ENCODE assay signal across 8 cellular contexts in the genomic region with DNA sequence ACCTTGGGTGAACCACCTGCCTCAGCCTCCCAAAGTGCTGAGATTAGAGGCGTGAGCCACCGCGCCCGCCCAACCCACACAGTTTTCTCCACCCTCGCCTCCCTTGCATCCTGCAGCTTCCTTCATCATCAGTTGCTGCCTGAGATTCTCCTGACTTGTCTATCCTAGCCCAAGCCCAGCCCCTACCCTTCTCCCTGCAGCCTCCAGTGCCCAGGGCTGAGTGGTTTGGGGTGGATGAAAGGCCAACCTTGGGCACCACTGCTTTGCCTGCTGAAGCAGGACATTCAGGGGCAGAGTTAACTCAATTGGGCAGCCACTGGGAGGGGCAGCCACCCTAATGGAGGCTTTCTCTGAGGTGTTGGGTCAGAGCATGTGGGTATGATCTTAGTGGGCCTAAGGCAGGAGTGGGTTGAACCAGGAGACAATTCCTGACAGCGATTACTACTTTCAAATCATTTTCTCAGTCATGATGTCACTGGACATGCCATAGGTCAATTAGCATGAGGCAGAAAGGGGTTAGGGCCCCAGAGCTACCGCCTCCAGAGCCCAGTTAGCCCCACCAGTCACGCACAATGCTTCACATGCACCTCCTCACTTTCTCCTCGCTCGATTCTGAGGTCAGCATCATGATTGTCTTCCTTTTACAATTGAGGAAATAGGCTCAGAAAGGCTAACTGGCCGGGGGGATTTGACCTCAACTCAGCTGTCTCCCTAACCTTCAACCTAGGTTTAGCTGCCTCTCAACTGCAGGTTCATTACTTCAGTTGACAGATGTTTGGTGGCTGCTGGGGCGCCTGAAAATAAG. TPM values are rescaled to one million over a fixed set of nuclear protein-coding genes. Genes with fewer than 3 reads are reported as not detected.
DNase-seq lines count a peak whose midpoint lies in the region; ATAC-seq and TF ChIP-seq lines count a peak whose summit lies in the region.

No MANE protein-coding gene starts in this region.

- CTCF ChIA-PET in CD8-positive, alpha-beta T cell (lab: Charles Lee) = interaction anchor here (7.1 to 14.8 kb wide), 2 partner anchors 34 to 63 kb away, joined by 45 to 152 read pairs; partner anchors contain the start of genes CATSPERZ, ESRRA and FERMT3

- no peaks in the 10 kb centered on the region for H3K27me3 Mint-ChIP-seq in CD8-positive, alpha-beta T cell (ENCODE audit: low read depth)
- peaks cover 1% of the 10 kb centered on the region; the same call in 1 of the 2 replicates for H3K27me3 Mint-ChIP-seq in HFFc6 (ENCODE audit: insufficient read depth)

- peak in 1 of 7 experiments; percentile 9 for DNase-seq in CD8-positive, alpha-beta T cell
- DNase-seq in HFFc6 (no peak), iPS DF 6.9 (ENCODE audit: low read depth, low spot score) (no peak), stomach (no peak), DMS79 (lab: John Stamatoyannopoulos, UW) (no peak), NCI-H748 treated with DMSO at 0.1 percent for 48 hours (lab: John Stamatoyannopoulos, UW) (no peak), superior temporal gyrus (ENCODE audit: extremely low spot score) (no peak)

- TF ChIP-seq EP300 in stomach (IDR thresholded peaks at IDR 0.05) = no peak

- no CpG with 5 or more reads among the region's 12 CpGs for WGBS in iPS DF 6.9 (ENCODE audit: insufficient coverage, insufficient read length)
- WGBS in stomach, 5 donors = 69 to 75% (median 71%) methylated on average over 12 of the region's 12 CpGs

- no peak for TF ChIP-seq CTCF in CD8-positive, alpha-beta T cell (IDR thresholded peaks at IDR 0.05)
- TF ChIP-seq CTCF in HFFc6 (IDR thresholded peaks at IDR 0.05) = no peak
- TF ChIP-seq CTCF in WI38 (IDR thresholded peaks at IDR 0.05; ENCODE audit: low read depth, low read length) = no peak
- no peak for TF ChIP-seq CTCF in stomach (IDR thresholded peaks at IDR 0.05)

- H3K36me3 Mint-ChIP-seq in CD8-positive, alpha-beta T cell = peaks cover 38% of the 10 kb centered on the region
- H3K36me3 Mint-ChIP-seq in HFFc6 (ENCODE audit: low read depth) = peaks cover 11% of the 10 kb centered on the region; the same call in 1 of the 2 replicates

- peaks cover 28% of the 10 kb centered on the region for H3K4me1 ChIP-seq in CD8-positive, alpha-beta T cell (ENCODE audit: insufficient read depth, low read length)
- peaks cover 2% of the 10 kb centered on the region for H3K4me1 ChIP-seq in iPS DF 6.9 (ENCODE audit: control insufficient read depth, insufficient read depth, low read length)
- H3K4me1 ChIP-seq in stomach = peaks cover 54 to 89% (median 84%) of the 10 kb centered on the region in 4 donors

- peak overlapping the region; percentile 94 for H3K27ac ChIP-seq in CD8-positive, alpha-beta T cell (ENCODE audit: low read depth, low read length)
- H3K27ac ChIP-seq in iPS DF 6.9 (ENCODE audit: low read length) (no peak overlapping the region), stomach (peak overlapping the region; percentile 94 to 100 (median 99))

- peak overlapping the region; percentile 100 for H3K27ac Mint-ChIP-seq in CD8-positive, alpha-beta T cell
- peak overlapping the region; percentile 98 for H3K27ac Mint-ChIP-seq in HFFc6

- no peaks in the 10 kb centered on the region for H3K9me3 ChIP-seq in CD8-positive, alpha-beta T cell (ENCODE audit: low read length)
- no peaks in the 10 kb centered on the region for H3K9me3 ChIP-seq in iPS DF 6.9 (ENCODE audit: control insufficient read depth, insufficient read depth, low read length)
- H3K9me3 ChIP-seq in stomach = no peaks in the 10 kb centered on the region

- no peaks in the 10 kb centered on the region for H3K9me3 Mint-ChIP-seq in CD8-positive, alpha-beta T cell
- H3K9me3 Mint-ChIP-seq in HFFc6 = no peaks in the 10 kb centered on the region

- peak overlapping the region; percentile 90 for H3K4me3 Mint-ChIP-seq in CD8-positive, alpha-beta T cell
- H3K4me3 Mint-ChIP-seq in HFFc6 = peak overlapping the region; percentile 90

- H3K27me3 ChIP-seq in CD8-positive, alpha-beta T cell (ENCODE audit: insufficient read depth, low read length) = no peaks in the 10 kb centered on the region
- no peaks in the 10 kb centered on the region for H3K27me3 ChIP-seq in iPS DF 6.9 (ENCODE audit: control insufficient read depth, insufficient read depth, low read length)
- no peaks in the 10 kb centered on the region for H3K27me3 ChIP-seq in stomach

- POLR2A ChIA-PET in CD8-positive, alpha-beta T cell (lab: Charles Lee) = interaction anchor here (0.8 to 9.4 kb wide), 4 partner anchors 15 to 78 kb away, joined by 4 to 96 read pairs (median 26); partner anchors contain the start of genes FERMT3, NUDT22, PRDX5 and TRMT112

- TF ChIP-seq POLR2A in stomach (IDR thresholded peaks at IDR 0.05) = no peak

- ATAC-seq in CD8-positive, alpha-beta T cell = no peak

- intact Hi-C loops in CD8-positive, alpha-beta T cell (cut with DNase I, micrococcal nuclease) = loop anchor here in 1 of 2 experiments (10.0 kb wide), 1 partner anchor 255 kb away; the partner anchor contains the start of gene OTUB1
- intact Hi-C loops in stomach (cut with DNase I; ENCODE audit: low total_unique reads) = no loop called here

- peak overlapping the region; percentile 97 for H3K4me3 ChIP-seq in CD8-positive, alpha-beta T cell (ENCODE audit: low read depth, low read length)
- peak overlapping the region; percentile 69 for H3K4me3 ChIP-seq in WI38 (ENCODE audit: low read depth, low read length)
- H3K4me3 ChIP-seq in iPS DF 6.9 (ENCODE audit: low read length) = peak overlapping the region; percentile 73; the same call in 1 of the 2 replicates
- peak overlapping the region; percentile 83 to 96 (median 90) for H3K4me3 ChIP-seq in stomach

- no peaks in the 10 kb centered on the region for H3K36me3 ChIP-seq in CD8-positive, alpha-beta T cell (ENCODE audit: insufficient read depth, low read length)
- H3K36me3 ChIP-seq in iPS DF 6.9 (ENCODE audit: control insufficient read depth, insufficient read depth, low read length) = peaks cover 17% of the 10 kb centered on the region; the same call in 1 of the 2 replicates
- peaks cover 30 to 48% (median 36%) of the 10 kb centered on the region in 4 donors for H3K36me3 ChIP-seq in stomach

- peaks cover 38% of the 10 kb centered on the region for H3K4me1 Mint-ChIP-seq in CD8-positive, alpha-beta T cell (ENCODE audit: low read depth)
- H3K4me1 Mint-ChIP-seq in HFFc6 (ENCODE audit: low read depth) = peaks cover 37% of the 10 kb centered on the region

RNA-seq across cellular contexts. Expression of gene FKBP2, which starts 1.0 kb away (rescaled TPM):
- total RNA-seq in CD8-positive, alpha-beta T cell = 10 to 100 TPM; 19.4 TPM
- 10 to 100 TPM; 54.1 to 95.6 (median 73.1) TPM for total RNA-seq in HFFc6 (2021; fragmentation: NEBNext Ultra II Directional; extraction: Animal tissue kit (Norgen Biotek cat#: 25700))
- 10 to 100 TPM; 15.2 to 66.8 (median 47.7) TPM for total RNA-seq in stomach
- polyA plus RNA-seq in stomach = 100 to 1,000 TPM; 140 to 257 (median 251) TPM

RNA-seq across cellular contexts. Expression of gene VEGFB, which starts 5.5 kb away (rescaled TPM):
- 10 to 100 TPM; 33.6 to 40.0 TPM for total RNA-seq in CD8-positive, alpha-beta T cell
- 10 to 100 TPM; 65.1 to 80.6 (median 71.2) TPM for total RNA-seq in HFFc6 (2021; fragmentation: NEBNext Ultra II Directional; extraction: Animal tissue kit (Norgen Biotek cat#: 25700))
- 100 to 1,000 TPM in 1 of 5 donors, 10 to 100 TPM in 3, 1 to 10 TPM in 1; 2.9 to 167 (median 17.4) TPM for total RNA-seq in stomach
- 100 to 1,000 TPM in 1 of 3 donors, 10 to 100 TPM in 2; 86.4 to 132 (median 97.7) TPM for polyA plus RNA-seq in stomach

RNA-seq across cellular contexts. Expression of gene PPP1R14B, which starts 6.9 kb away (rescaled TPM):
- 10 to 100 TPM; 25.7 to 30.8 TPM for total RNA-seq in CD8-positive, alpha-beta T cell
- total RNA-seq in HFFc6 (2021; fragmentation: NEBNext Ultra II Directional; extraction: Animal tissue kit (Norgen Biotek cat#: 25700)) = 100 to 1,000 TPM; 386 to 478 (median 429) TPM
- 100 to 1,000 TPM in 1 of 5 donors, 10 to 100 TPM in 4; 39.3 to 179 (median 65.9) TPM for total RNA-seq in stomach
- 100 to 1,000 TPM in 2 of 3 donors, 10 to 100 TPM in 1; 80.6 to 234 (median 190) TPM for polyA plus RNA-seq in stomach

RNA-seq across cellular contexts. Expression of gene DNAJC4, which starts 9.5 kb away (rescaled TPM):
- total RNA-seq in CD8-positive, alpha-beta T cell = 10 to 100 TPM; 33.2 to 36.3 TPM
- total RNA-seq in HFFc6 (2021; fragmentation: NEBNext Ultra II Directional; extraction: Animal tissue kit (Norgen Biotek cat#: 25700)) = 10 to 100 TPM; 21.7 to 29.5 (median 23.2) TPM
- total RNA-seq in stomach = 10 to 100 TPM in 4 of 5 donors, 1 to 10 TPM in 1; 8.3 to 61.8 (median 14.9) TPM
- 100 to 1,000 TPM in 2 of 3 donors, 10 to 100 TPM in 1; 69.8 to 115 (median 106) TPM for polyA plus RNA-seq in stomach

RNA-seq across cellular contexts. Expression of gene PLCB3, which starts 11.5 kb away (rescaled TPM):
- 1 to 10 TPM; 2.1 to 2.4 TPM for total RNA-seq in CD8-positive, alpha-beta T cell
- 10 to 100 TPM; 48.1 to 58.0 (median 51.8) TPM for total RNA-seq in HFFc6 (2021; fragmentation: NEBNext Ultra II Directional; extraction: Animal tissue kit (Norgen Biotek cat#: 25700))
- total RNA-seq in stomach = 100 to 1,000 TPM in 1 of 5 donors, 10 to 100 TPM in 4; 14.0 to 154 (median 27.4) TPM
- 10 to 100 TPM; 12.2 to 14.3 (median 14.1) TPM for polyA plus RNA-seq in stomach
